In the genomic region with DNA sequence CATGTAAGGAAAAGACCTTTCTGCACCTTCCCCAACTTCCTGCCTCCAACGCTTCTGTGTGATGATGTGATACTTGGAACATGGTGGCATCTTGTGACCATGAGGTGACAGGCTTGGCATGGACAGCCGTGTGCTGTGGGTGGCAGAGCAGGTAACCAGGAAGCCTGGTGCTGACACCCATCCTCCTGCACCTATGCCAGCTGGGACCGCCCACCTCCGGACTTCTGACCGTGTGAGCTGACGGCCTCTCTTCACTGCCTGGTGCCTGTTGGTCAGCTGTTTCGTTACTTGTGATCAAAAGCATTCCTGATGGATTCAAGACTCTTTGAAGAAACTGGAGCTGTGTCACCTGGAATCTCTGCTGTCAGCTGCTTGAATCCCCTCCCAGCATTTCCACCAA, we compare ENCODE assay signal across 16 cellular contexts.
"Had no signal": no experiment of that assay in that cellular context is flagged by ENCODE, and none has a peak within 500 bp of the region (broad histone marks: within the 10 kb centered on the region; RNA-seq: fewer than 3 reads in every experiment).

No MANE protein-coding gene starts in this region.

- ATAC-seq: activated CD4-positive, alpha-beta T cell treated with anti-CD3 and anti-CD28 coated beads for 36 hours; naive thymus-derived CD8-positive, alpha-beta T cell; stimulated activated naive B cell treated with anti-CD40 and anti-IgM and Interleukin-4, amounts not matched to agents 10 μg/mL and 1 μg/mL and 100 μg/mL, for 72 hours; WTC11 had no signal

- H3K27ac ChIP-seq: colonic mucosa, parathyroid adenoma, thyroid gland had no signal

- H2AFZ ChIP-seq: parathyroid adenoma had no signal

- H3K9me3 Mint-ChIP-seq: central memory CD8-positive, alpha-beta T cell had no signal

- H3K36me3 ChIP-seq: colonic mucosa, thyroid gland had no signal

- H3K4me1 Mint-ChIP-seq: activated CD4-positive, alpha-beta T cell treated with anti-CD3 and anti-CD28 coated beads for 36 hours; stimulated activated naive B cell treated with anti-CD40 and anti-IgM and Interleukin-4, amounts not matched to agents 10 μg/mL and 1 μg/mL and 100 μg/mL, for 72 hours; WTC11 had no signal

- H3K27me3 ChIP-seq: colonic mucosa, thyroid gland had no signal

- FAIRE-seq: TTC549 had no signal

- H3K4me3 ChIP-seq: colonic mucosa, thyroid gland had no signal

- H3K4me3 Mint-ChIP-seq: activated CD4-positive, alpha-beta memory T cell treated with anti-CD3 and anti-CD28 coated beads, Interleukin-2, amount 10 ng/mL, durations not matched to agents 7 days and 5 days; activated CD4-positive, alpha-beta T cell treated with anti-CD3 and anti-CD28 coated beads for 36 hours; activated naive CD8-positive, alpha-beta T cell treated with anti-CD3 and anti-CD28 coated beads, Interleukin-2, amount 10 ng/mL, durations not matched to agents 7 days and 5 days; activated T-cell treated with anti-CD3 and anti-CD28 coated beads, Interleukin-2, amount 50 U/mL, for 24 hours; central memory CD8-positive, alpha-beta T cell; naive thymus-derived CD8-positive, alpha-beta T cell; stimulated activated naive B cell treated with anti-CD40 and anti-IgM and Interleukin-4, amounts not matched to agents 10 μg/mL and 1 μg/mL and 100 μg/mL, for 72 hours; WTC11 had no signal

- DNase-seq: activated CD4-positive, alpha-beta memory T cell treated with anti-CD3 and anti-CD28 coated beads, Interleukin-2, amount 10 ng/mL, durations not matched to agents 7 days and 5 days; activated CD4-positive, alpha-beta T cell treated with anti-CD3 and anti-CD28 coated beads for 36 hours; activated naive CD4-positive, alpha-beta T cell treated with Interleukin-2 at 50 U/mL for 16 hours; activated naive CD8-positive, alpha-beta T cell treated with anti-CD3 and anti-CD28 coated beads, Interleukin-2, amount 10 ng/mL, durations not matched to agents 7 days and 5 days; activated T-cell treated with anti-CD3 and anti-CD28 coated beads, Interleukin-2, amount 50 U/mL, for 24 hours; amygdala; colonic mucosa; naive thymus-derived CD8-positive, alpha-beta T cell; stimulated activated naive B cell treated with anti-CD40 and anti-IgM and Interleukin-4, amounts not matched to agents 10 μg/mL and 1 μg/mL and 100 μg/mL, for 72 hours; SW 1271; thyroid gland had no signal

- H3K36me3 Mint-ChIP-seq: activated naive CD8-positive, alpha-beta T cell treated with anti-CD3 and anti-CD28 coated beads, Interleukin-2, amount 10 ng/mL, durations not matched to agents 7 days and 5 days had no signal

- H3K9me3 ChIP-seq: colonic mucosa, thyroid gland had no signal

- H3K27ac Mint-ChIP-seq: activated CD4-positive, alpha-beta memory T cell treated with anti-CD3 and anti-CD28 coated beads, Interleukin-2, amount 10 ng/mL, durations not matched to agents 7 days and 5 days; activated CD4-positive, alpha-beta T cell treated with anti-CD3 and anti-CD28 coated beads for 36 hours; activated naive CD8-positive, alpha-beta T cell treated with anti-CD3 and anti-CD28 coated beads, Interleukin-2, amount 10 ng/mL, durations not matched to agents 7 days and 5 days; activated T-cell treated with anti-CD3 and anti-CD28 coated beads, Interleukin-2, amount 50 U/mL, for 24 hours; activated T-helper 2 cell treated with anti-CD3 and anti-CD28 coated beads, Interferon-gamma antibody, Interleukin-2, Interleukin-4, amounts not matched to agents 10 μg/mL and 5 μg/mL and 100 μg/mL, durations not matched to agents 14 hours and 24 hours and 36 hours; stimulated activated naive B cell treated with anti-CD40 and anti-IgM and Interleukin-4, amounts not matched to agents 10 μg/mL and 1 μg/mL and 100 μg/mL, for 72 hours; WTC11 had no signal

- H3K27me3 Mint-ChIP-seq: activated T-cell treated with anti-CD3 and anti-CD28 coated beads, Interleukin-2, amount 50 U/mL, for 24 hours had no signal

- H3K9ac ChIP-seq: parathyroid adenoma had no signal

- H3K79me2 ChIP-seq: parathyroid adenoma had no signal

- H3K4me1 ChIP-seq: colonic mucosa, parathyroid adenoma, thyroid gland had no signal
